1 cellular context compared by ENCODE assay signal in the genomic region with DNA sequence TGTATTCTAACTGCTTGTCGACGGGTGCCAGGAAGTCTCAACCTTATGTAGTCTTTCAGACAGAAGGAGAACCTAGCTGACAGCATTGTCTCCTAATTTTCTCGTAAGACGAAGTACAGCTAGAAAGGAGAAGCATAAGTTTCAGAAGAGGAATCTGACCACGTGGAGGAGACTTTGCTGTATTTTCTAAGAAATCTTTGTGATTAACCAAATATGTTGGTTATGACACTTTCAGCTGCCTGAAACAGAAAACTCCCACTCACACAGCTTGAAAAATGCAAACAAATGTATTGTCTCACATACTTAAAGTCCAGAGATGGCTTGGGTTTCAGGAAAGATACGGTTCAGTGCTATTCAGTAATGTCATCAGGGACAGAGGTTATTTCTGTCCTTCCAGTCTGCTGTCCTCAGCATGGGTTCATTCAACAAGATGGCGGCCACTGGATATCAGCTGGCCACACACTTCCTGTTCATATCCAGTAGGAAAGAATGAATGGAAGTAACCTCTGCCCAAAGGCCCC.
TF ChIP-seq lines count a peak whose summit lies in the region.

No MANE protein-coding gene starts in this region.

TF ChIP-seq in GM12878, 131 proteins besides CTCF, POLR2A, EP300 and RAD21 (continued from another document and continues in another):
- TF ChIP-seq, protein P1, sequence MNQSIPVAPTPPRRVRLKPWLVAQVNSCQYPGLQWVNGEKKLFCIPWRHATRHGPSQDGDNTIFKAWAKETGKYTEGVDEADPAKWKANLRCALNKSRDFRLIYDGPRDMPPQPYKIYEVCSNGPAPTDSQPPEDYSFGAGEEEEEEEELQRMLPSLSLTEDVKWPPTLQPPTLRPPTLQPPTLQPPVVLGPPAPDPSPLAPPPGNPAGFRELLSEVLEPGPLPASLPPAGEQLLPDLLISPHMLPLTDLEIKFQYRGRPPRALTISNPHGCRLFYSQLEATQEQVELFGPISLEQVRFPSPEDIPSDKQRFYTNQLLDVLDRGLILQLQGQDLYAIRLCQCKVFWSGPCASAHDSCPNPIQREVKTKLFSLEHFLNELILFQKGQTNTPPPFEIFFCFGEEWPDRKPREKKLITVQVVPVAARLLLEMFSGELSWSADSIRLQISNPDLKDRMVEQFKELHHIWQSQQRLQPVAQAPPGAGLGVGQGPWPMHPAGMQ (IDR thresholded peaks at IDR 0.05; ENCODE audit: borderline replicate concordance): no peak
- TF ChIP-seq FOS (IDR thresholded peaks at IDR 0.05; ENCODE audit: borderline replicate concordance, extremely low read depth, insufficient read length): no peak
- TF ChIP-seq SMC3 (IDR thresholded peaks at IDR 0.05; ENCODE audit: borderline replicate concordance, low read length): no peak
- no peak for TF ChIP-seq CHD4 (IDR thresholded peaks at IDR 0.05)
- TF ChIP-seq TARDBP (IDR thresholded peaks at IDR 0.05; ENCODE audit: borderline replicate concordance): no peak
- TF ChIP-seq, protein P2, sequence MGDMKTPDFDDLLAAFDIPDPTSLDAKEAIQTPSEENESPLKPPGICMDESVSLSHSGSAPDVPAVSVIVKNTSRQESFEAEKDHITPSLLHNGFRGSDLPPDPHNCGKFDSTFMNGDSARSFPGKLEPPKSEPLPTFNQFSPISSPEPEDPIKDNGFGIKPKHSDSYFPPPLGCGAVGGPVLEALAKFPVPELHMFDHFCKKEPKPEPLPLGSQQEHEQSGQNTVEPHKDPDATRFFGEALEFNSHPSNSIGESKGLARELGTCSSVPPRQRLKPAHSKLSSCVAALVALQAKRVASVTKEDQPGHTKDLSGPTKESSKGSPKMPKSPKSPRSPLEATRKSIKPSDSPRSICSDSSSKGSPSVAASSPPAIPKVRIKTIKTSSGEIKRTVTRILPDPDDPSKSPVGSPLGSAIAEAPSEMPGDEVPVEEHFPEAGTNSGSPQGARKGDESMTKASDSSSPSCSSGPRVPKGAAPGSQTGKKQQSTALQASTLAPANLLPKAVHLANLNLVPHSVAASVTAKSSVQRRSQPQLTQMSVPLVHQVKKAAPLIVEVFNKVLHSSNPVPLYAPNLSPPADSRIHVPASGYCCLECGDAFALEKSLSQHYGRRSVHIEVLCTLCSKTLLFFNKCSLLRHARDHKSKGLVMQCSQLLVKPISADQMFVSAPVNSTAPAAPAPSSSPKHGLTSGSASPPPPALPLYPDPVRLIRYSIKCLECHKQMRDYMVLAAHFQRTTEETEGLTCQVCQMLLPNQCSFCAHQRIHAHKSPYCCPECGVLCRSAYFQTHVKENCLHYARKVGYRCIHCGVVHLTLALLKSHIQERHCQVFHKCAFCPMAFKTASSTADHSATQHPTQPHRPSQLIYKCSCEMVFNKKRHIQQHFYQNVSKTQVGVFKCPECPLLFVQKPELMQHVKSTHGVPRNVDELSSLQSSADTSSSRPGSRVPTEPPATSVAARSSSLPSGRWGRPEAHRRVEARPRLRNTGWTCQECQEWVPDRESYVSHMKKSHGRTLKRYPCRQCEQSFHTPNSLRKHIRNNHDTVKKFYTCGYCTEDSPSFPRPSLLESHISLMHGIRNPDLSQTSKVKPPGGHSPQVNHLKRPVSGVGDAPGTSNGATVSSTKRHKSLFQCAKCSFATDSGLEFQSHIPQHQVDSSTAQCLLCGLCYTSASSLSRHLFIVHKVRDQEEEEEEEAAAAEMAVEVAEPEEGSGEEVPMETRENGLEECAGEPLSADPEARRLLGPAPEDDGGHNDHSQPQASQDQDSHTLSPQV (IDR thresholded peaks at IDR 0.05): no peak
- 0 out of 2 replicates have a peak, but pooled peaks have one; percentile 16 for TF ChIP-seq DPF2 (IDR thresholded peaks at IDR 0.05)
- TF ChIP-seq SUZ12 (IDR thresholded peaks at IDR 0.05; ENCODE audit: unreplicated experiment): no peak
- TF ChIP-seq, protein P3, sequence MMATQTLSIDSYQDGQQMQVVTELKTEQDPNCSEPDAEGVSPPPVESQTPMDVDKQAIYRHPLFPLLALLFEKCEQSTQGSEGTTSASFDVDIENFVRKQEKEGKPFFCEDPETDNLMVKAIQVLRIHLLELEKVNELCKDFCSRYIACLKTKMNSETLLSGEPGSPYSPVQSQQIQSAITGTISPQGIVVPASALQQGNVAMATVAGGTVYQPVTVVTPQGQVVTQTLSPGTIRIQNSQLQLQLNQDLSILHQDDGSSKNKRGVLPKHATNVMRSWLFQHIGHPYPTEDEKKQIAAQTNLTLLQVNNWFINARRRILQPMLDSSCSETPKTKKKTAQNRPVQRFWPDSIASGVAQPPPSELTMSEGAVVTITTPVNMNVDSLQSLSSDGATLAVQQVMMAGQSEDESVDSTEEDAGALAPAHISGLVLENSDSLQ (IDR thresholded peaks at IDR 0.05): no peak
- no peak for TF ChIP-seq NR2F1 (conservative IDR thresholded peaks at IDR 0.05)
- TF ChIP-seq, protein P4, sequence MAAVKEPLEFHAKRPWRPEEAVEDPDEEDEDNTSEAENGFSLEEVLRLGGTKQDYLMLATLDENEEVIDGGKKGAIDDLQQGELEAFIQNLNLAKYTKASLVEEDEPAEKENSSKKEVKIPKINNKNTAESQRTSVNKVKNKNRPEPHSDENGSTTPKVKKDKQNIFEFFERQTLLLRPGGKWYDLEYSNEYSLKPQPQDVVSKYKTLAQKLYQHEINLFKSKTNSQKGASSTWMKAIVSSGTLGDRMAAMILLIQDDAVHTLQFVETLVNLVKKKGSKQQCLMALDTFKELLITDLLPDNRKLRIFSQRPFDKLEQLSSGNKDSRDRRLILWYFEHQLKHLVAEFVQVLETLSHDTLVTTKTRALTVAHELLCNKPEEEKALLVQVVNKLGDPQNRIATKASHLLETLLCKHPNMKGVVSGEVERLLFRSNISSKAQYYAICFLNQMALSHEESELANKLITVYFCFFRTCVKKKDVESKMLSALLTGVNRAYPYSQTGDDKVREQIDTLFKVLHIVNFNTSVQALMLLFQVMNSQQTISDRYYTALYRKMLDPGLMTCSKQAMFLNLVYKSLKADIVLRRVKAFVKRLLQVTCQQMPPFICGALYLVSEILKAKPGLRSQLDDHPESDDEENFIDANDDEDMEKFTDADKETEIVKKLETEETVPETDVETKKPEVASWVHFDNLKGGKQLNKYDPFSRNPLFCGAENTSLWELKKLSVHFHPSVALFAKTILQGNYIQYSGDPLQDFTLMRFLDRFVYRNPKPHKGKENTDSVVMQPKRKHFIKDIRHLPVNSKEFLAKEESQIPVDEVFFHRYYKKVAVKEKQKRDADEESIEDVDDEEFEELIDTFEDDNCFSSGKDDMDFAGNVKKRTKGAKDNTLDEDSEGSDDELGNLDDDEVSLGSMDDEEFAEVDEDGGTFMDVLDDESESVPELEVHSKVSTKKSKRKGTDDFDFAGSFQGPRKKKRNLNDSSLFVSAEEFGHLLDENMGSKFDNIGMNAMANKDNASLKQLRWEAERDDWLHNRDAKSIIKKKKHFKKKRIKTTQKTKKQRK (IDR thresholded peaks at IDR 0.05; ENCODE audit: low read depth, low read length): no peak
- no peak for TF ChIP-seq SP1 (IDR thresholded peaks at IDR 0.05; ENCODE audit: low read depth, low read length)
- TF ChIP-seq LARP7 (IDR thresholded peaks at IDR 0.05): no peak
- TF ChIP-seq ASH2L (IDR thresholded peaks at IDR 0.05; ENCODE audit: borderline replicate concordance, low read depth): no peak
- TF ChIP-seq RB1 (IDR thresholded peaks at IDR 0.05; ENCODE audit: borderline replicate concordance): no peak
- no peak for TF ChIP-seq HCFC1 (IDR thresholded peaks at IDR 0.05; ENCODE audit: low read length)
- TF ChIP-seq SMAD5 (IDR thresholded peaks at IDR 0.05; ENCODE audit: low read depth): no peak
- peak; percentile 10; the same call in 1 of the 2 replicates for TF ChIP-seq RUNX3 (IDR thresholded peaks at IDR 0.05; ENCODE audit: low read length)
- no peak for TF ChIP-seq NFYA (IDR thresholded peaks at IDR 0.05; ENCODE audit: borderline replicate concordance, low read depth, low read length)
- no peak for TF ChIP-seq NFIC (IDR thresholded peaks at IDR 0.05; ENCODE audit: low read depth, low read length)
- no peak for TF ChIP-seq CREB1 (IDR thresholded peaks at IDR 0.05; ENCODE audit: low read depth)
- peak; percentile 68 for TF ChIP-seq ATF7 (IDR thresholded peaks at IDR 0.05; ENCODE audit: low read depth)
- no peak for TF ChIP-seq PML (IDR thresholded peaks at IDR 0.05; ENCODE audit: low read length)
- no peak for TF ChIP-seq ZNF24 (IDR thresholded peaks at IDR 0.05)
- peak; percentile 72; the same call in 1 of the 2 replicates for TF ChIP-seq RAD51 (IDR thresholded peaks at IDR 0.05)
- TF ChIP-seq, protein P5, sequence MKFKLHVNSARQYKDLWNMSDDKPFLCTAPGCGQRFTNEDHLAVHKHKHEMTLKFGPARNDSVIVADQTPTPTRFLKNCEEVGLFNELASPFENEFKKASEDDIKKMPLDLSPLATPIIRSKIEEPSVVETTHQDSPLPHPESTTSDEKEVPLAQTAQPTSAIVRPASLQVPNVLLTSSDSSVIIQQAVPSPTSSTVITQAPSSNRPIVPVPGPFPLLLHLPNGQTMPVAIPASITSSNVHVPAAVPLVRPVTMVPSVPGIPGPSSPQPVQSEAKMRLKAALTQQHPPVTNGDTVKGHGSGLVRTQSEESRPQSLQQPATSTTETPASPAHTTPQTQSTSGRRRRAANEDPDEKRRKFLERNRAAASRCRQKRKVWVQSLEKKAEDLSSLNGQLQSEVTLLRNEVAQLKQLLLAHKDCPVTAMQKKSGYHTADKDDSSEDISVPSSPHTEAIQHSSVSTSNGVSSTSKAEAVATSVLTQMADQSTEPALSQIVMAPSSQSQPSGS (IDR thresholded peaks at IDR 0.05; ENCODE audit: low read length): peak; percentile 47; the same call in 1 of the 2 replicates
- TF ChIP-seq SMARCA5 (IDR thresholded peaks at IDR 0.05): no peak
- TF ChIP-seq POLR2AphosphoS2 (IDR thresholded peaks at IDR 0.05; ENCODE audit: low read depth, low read length): no peak
- TF ChIP-seq TCF7 (IDR thresholded peaks at IDR 0.05; ENCODE audit: borderline replicate concordance): no peak
- TF ChIP-seq, protein P6, sequence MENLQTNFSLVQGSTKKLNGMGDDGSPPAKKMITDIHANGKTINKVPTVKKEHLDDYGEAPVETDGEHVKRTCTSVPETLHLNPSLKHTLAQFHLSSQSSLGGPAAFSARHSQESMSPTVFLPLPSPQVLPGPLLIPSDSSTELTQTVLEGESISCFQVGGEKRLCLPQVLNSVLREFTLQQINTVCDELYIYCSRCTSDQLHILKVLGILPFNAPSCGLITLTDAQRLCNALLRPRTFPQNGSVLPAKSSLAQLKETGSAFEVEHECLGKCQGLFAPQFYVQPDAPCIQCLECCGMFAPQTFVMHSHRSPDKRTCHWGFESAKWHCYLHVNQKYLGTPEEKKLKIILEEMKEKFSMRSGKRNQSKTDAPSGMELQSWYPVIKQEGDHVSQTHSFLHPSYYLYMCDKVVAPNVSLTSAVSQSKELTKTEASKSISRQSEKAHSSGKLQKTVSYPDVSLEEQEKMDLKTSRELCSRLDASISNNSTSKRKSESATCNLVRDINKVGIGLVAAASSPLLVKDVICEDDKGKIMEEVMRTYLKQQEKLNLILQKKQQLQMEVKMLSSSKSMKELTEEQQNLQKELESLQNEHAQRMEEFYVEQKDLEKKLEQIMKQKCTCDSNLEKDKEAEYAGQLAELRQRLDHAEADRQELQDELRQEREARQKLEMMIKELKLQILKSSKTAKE (IDR thresholded peaks at IDR 0.05; ENCODE audit: low read depth, poor library complexity, severe bottlenecking): no peak
- peak; percentile 87 for TF ChIP-seq YY1 (IDR thresholded peaks at IDR 0.05; ENCODE audit: low read depth, low read length)
- TF ChIP-seq, protein P7, sequence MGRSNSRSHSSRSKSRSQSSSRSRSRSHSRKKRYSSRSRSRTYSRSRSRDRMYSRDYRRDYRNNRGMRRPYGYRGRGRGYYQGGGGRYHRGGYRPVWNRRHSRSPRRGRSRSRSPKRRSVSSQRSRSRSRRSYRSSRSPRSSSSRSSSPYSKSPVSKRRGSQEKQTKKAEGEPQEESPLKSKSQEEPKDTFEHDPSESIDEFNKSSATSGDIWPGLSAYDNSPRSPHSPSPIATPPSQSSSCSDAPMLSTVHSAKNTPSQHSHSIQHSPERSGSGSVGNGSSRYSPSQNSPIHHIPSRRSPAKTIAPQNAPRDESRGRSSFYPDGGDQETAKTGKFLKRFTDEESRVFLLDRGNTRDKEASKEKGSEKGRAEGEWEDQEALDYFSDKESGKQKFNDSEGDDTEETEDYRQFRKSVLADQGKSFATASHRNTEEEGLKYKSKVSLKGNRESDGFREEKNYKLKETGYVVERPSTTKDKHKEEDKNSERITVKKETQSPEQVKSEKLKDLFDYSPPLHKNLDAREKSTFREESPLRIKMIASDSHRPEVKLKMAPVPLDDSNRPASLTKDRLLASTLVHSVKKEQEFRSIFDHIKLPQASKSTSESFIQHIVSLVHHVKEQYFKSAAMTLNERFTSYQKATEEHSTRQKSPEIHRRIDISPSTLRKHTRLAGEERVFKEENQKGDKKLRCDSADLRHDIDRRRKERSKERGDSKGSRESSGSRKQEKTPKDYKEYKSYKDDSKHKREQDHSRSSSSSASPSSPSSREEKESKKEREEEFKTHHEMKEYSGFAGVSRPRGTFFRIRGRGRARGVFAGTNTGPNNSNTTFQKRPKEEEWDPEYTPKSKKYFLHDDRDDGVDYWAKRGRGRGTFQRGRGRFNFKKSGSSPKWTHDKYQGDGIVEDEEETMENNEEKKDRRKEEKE (IDR thresholded peaks at IDR 0.05): no peak
- no peak for TF ChIP-seq KDM1A (IDR thresholded peaks at IDR 0.05; ENCODE audit: borderline replicate concordance)
- TF ChIP-seq ZNF207 (IDR thresholded peaks at IDR 0.05; ENCODE audit: borderline replicate concordance): no peak
- TF ChIP-seq BACH1 (IDR thresholded peaks at IDR 0.05; ENCODE audit: borderline replicate concordance): no peak
- TF ChIP-seq MEF2B (IDR thresholded peaks at IDR 0.05; ENCODE audit: partially characterized antibody, poor library complexity, severe bottlenecking): no peak
- TF ChIP-seq ZBED1 (IDR thresholded peaks at IDR 0.05; ENCODE audit: borderline replicate concordance): no peak
- TF ChIP-seq RCOR1 (conservative IDR thresholded peaks at IDR 0.05; ENCODE audit: low read depth, low read length): no peak
- TF ChIP-seq, protein P8, sequence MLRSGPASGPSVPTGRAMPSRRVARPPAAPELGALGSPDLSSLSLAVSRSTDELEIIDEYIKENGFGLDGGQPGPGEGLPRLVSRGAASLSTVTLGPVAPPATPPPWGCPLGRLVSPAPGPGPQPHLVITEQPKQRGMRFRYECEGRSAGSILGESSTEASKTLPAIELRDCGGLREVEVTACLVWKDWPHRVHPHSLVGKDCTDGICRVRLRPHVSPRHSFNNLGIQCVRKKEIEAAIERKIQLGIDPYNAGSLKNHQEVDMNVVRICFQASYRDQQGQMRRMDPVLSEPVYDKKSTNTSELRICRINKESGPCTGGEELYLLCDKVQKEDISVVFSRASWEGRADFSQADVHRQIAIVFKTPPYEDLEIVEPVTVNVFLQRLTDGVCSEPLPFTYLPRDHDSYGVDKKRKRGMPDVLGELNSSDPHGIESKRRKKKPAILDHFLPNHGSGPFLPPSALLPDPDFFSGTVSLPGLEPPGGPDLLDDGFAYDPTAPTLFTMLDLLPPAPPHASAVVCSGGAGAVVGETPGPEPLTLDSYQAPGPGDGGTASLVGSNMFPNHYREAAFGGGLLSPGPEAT (IDR thresholded peaks at IDR 0.05; ENCODE audit: low read depth): no peak
- TF ChIP-seq SREBF2 (IDR thresholded peaks at IDR 0.05; ENCODE audit: low read length): no peak
